18 cellular contexts compared by ENCODE assay signal in genomic region chr21:16086121-16086520, GRCh38.
A peak's percentile ranks its signal among the peaks of the same experiment; 100 is the strongest.
DNase-seq lines count a peak whose midpoint lies in the region; ATAC-seq and TF ChIP-seq lines count a peak whose summit lies in the region.
"Had no signal": no experiment of that assay in that cellular context is flagged by ENCODE, and none has a peak within 500 bp of the region (broad histone marks: within the 10 kb centered on the region; RNA-seq: fewer than 3 reads in every experiment).

No MANE protein-coding gene starts in this region.

- H3K36me3 ChIP-seq in SJCRH30 (no peaks in the 10 kb centered on the region), psoas muscle (ENCODE audit: insufficient read depth in 1 of 2, low read depth in 1 of 2) (no peaks in the 10 kb centered on the region)
- H3K36me3 ChIP-seq: adrenal gland, left ventricle myocardium inferior had no signal

- intact Hi-C loops in psoas muscle (cut with DNase I): loop anchor here in 1 of 2 donors (10.0 kb wide), 2 partner anchors 339 to 449 kb away; no protein-coding TSS in a partner anchor

- H3K9me3 ChIP-seq in SJCRH30 (replicated peaks) (no peaks in the 10 kb centered on the region), psoas muscle (no peaks in the 10 kb centered on the region)
- H3K9me3 ChIP-seq: adrenal gland, left ventricle myocardium inferior had no signal

- TF ChIP-seq CTCF in fibroblast of mammary gland (conservative IDR thresholded peaks at IDR 0.05; ENCODE audit: control insufficient read depth, insufficient read depth, low read depth, low read length) (no peak), psoas muscle (IDR thresholded peaks at IDR 0.05) (no peak)

- ATAC-seq in psoas muscle: no peak
- no peak for ATAC-seq in HG03196 (IDR thresholded peaks at IDR 0.05; ENCODE audit: unreplicated experiment)
- ATAC-seq: activated CD4-positive, CD25-positive, alpha-beta regulatory T cell treated with anti-CD3 and anti-CD28 coated beads, Interleukin-2, amount 50 U/mL, for 24 hours; activated CD8-positive, alpha-beta T cell treated with anti-CD3 and anti-CD28 coated beads, Interleukin-2, amount 10 ng/mL, durations not matched to agents 7 days and 5 days had no signal

- H3K4me3 ChIP-seq in SJCRH30: peak overlapping the region; percentile 12
- no peak overlapping the region for H3K4me3 ChIP-seq in fibroblast of mammary gland (ENCODE audit: control insufficient read depth, low read depth, low read length)
- peak overlapping the region; percentile 55 for H3K4me3 ChIP-seq in psoas muscle
- H3K4me3 ChIP-seq: adrenal gland, left ventricle myocardium inferior had no signal

- H3K27me3 ChIP-seq in SJCRH30: no peaks in the 10 kb centered on the region
- no peaks in the 10 kb centered on the region for H3K27me3 ChIP-seq in psoas muscle (ENCODE audit: insufficient read depth in 3 of 3, low read length in 2 of 3)
- H3K27me3 ChIP-seq: adrenal gland had no signal

- WGBS in psoas muscle, 3 donors: 43 to 76% (median 48%) methylated on average over 4 of the region's 4 CpGs

- H3K27ac ChIP-seq in SJCRH30: peak overlapping the region; percentile 13; the same call in 1 of the 2 replicates
- H3K27ac ChIP-seq in psoas muscle: peak overlapping the region; percentile 70
- H3K27ac ChIP-seq: adrenal gland had no signal

- peaks cover 5% of the 10 kb centered on the region; the same call in 1 of the 2 replicates for H3K4me1 ChIP-seq in SJCRH30
- peaks cover 8% of the 10 kb centered on the region for H3K4me1 ChIP-seq in psoas muscle
- H3K4me1 ChIP-seq: adrenal gland had no signal

- DNase-seq in SJCRH30 (peak in 1 of 2 experiments; percentile 31), fibroblast of mammary gland (ENCODE audit: low read depth) (peak; percentile 44), psoas muscle (no peak), T-helper 9 cell (no peak), SIG-M5 (lab: John Stamatoyannopoulos, UW) (no peak), NCI-H128 (lab: John Stamatoyannopoulos, UW; ENCODE audit: unreplicated experiment) (no peak)
- DNase-seq: activated CD8-positive, alpha-beta T cell treated with anti-CD3 and anti-CD28 coated beads, Interleukin-2, amount 10 ng/mL, durations not matched to agents 7 days and 5 days; adrenal gland; CD4-positive, alpha-beta memory T cell; dermis blood vessel endothelial cell; DMS 273 treated with DMSO at 0.1 percent for 48 hours; HCEC 1CT; left ventricle myocardium inferior; NCI-H187 treated with DMSO at 0.1 percent for 48 hours; NCI-H2227 treated with DMSO at 0.1 percent for 48 hours; NCI-H774 had no signal
